ENCODE assay signal across 1 cellular context in the genomic region with DNA sequence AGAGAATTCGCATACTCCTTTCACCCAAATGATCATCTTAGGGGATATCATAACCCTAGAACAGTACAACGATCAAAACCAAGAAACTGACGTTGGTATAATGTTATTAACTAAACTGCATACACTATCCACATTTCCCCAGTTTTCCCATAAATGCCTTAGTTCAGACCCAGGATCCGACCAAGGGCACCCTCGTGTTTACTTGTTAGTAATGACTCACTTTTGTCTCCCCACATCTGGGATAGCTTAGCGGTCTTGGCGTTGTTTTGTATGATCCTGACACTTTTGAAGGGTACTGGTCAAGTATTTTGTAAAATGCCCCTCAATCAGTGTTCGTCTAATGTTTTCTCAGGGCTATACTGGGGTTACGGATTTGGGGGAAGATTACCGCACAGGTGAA.
TF ChIP-seq lines count a peak whose summit lies in the region.

No MANE protein-coding gene starts in this region.

TF ChIP-seq in GM23338, 12 proteins besides CTCF, POLR2A, EP300 and RAD21:
- TF ChIP-seq EZH2 (IDR thresholded peaks at IDR 0.05; ENCODE audit: low read depth, unreplicated experiment) (no peak), ZNF114 (CRISPR knock-in tag; IDR thresholded peaks at IDR 0.05) (no peak), NANOG (IDR thresholded peaks at IDR 0.05; ENCODE audit: borderline replicate concordance) (no peak), ZNF331 (CRISPR knock-in tag; IDR thresholded peaks at IDR 0.05; ENCODE audit: low read depth) (no peak), CREB1 (CRISPR knock-in tag; IDR thresholded peaks at IDR 0.05; ENCODE audit: low read depth) (no peak), EZH2phosphoT487 (IDR thresholded peaks at IDR 0.05; ENCODE audit: unreplicated experiment) (no peak), STAT1 (IDR thresholded peaks at IDR 0.05; ENCODE audit: unreplicated experiment) (no peak), JUNB (IDR thresholded peaks at IDR 0.05; ENCODE audit: unreplicated experiment) (no peak), POLR2AphosphoS5 (IDR thresholded peaks at IDR 0.05; ENCODE audit: low read depth) (no peak)
- TF ChIP-seq, protein P1, sequence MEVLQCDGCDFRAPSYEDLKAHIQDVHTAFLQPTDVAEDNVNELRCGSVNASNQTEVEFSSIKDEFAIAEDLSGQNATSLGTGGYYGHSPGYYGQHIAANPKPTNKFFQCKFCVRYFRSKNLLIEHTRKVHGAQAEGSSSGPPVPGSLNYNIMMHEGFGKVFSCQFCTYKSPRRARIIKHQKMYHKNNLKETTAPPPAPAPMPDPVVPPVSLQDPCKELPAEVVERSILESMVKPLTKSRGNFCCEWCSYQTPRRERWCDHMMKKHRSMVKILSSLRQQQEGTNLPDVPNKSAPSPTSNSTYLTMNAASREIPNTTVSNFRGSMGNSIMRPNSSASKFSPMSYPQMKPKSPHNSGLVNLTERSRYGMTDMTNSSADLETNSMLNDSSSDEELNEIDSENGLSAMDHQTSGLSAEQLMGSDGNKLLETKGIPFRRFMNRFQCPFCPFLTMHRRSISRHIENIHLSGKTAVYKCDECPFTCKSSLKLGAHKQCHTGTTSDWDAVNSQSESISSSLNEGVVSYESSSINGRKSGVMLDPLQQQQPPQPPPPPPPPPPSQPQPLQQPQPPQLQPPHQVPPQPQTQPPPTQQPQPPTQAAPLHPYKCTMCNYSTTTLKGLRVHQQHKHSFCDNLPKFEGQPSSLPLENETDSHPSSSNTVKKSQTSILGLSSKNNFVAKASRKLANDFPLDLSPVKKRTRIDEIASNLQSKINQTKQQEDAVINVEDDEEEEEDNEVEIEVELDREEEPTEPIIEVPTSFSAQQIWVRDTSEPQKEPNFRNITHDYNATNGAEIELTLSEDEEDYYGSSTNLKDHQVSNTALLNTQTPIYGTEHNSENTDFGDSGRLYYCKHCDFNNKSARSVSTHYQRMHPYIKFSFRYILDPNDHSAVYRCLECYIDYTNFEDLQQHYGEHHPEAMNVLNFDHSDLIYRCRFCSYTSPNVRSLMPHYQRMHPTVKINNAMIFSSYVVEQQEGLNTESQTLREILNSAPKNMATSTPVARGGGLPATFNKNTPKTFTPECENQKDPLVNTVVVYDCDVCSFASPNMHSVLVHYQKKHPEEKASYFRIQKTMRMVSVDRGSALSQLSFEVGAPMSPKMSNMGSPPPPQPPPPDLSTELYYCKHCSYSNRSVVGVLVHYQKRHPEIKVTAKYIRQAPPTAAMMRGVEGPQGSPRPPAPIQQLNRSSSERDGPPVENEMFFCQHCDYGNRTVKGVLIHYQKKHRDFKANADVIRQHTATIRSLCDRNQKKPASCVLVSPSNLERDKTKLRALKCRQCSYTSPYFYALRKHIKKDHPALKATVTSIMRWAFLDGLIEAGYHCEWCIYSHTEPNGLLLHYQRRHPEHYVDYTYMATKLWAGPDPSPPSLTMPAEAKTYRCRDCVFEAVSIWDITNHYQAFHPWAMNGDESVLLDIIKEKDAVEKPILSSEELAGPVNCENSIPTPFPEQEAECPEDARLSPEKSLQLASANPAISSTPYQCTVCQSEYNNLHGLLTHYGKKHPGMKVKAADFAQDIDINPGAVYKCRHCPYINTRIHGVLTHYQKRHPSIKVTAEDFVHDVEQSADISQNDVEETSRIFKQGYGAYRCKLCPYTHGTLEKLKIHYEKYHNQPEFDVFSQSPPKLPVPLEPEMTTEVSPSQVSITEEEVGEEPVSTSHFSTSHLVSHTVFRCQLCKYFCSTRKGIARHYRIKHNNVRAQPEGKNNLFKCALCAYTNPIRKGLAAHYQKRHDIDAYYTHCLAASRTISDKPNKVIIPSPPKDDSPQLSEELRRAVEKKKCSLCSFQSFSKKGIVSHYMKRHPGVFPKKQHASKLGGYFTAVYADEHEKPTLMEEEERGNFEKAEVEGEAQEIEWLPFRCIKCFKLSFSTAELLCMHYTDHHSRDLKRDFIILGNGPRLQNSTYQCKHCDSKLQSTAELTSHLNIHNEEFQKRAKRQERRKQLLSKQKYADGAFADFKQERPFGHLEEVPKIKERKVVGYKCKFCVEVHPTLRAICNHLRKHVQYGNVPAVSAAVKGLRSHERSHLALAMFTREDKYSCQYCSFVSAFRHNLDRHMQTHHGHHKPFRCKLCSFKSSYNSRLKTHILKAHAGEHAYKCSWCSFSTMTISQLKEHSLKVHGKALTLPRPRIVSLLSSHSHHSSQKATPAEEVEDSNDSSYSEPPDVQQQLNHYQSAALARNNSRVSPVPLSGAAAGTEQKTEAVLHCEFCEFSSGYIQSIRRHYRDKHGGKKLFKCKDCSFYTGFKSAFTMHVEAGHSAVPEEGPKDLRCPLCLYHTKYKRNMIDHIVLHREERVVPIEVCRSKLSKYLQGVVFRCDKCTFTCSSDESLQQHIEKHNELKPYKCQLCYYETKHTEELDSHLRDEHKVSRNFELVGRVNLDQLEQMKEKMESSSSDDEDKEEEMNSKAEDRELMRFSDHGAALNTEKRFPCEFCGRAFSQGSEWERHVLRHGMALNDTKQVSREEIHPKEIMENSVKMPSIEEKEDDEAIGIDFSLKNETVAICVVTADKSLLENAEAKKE (CRISPR knock-in tag; IDR thresholded peaks at IDR 0.05) = no peak
- TF ChIP-seq, protein P2, sequence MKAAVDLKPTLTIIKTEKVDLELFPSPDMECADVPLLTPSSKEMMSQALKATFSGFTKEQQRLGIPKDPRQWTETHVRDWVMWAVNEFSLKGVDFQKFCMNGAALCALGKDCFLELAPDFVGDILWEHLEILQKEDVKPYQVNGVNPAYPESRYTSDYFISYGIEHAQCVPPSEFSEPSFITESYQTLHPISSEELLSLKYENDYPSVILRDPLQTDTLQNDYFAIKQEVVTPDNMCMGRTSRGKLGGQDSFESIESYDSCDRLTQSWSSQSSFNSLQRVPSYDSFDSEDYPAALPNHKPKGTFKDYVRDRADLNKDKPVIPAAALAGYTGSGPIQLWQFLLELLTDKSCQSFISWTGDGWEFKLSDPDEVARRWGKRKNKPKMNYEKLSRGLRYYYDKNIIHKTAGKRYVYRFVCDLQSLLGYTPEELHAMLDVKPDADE (IDR thresholded peaks at IDR 0.05) = no peak
- TF ChIP-seq, protein P3, sequence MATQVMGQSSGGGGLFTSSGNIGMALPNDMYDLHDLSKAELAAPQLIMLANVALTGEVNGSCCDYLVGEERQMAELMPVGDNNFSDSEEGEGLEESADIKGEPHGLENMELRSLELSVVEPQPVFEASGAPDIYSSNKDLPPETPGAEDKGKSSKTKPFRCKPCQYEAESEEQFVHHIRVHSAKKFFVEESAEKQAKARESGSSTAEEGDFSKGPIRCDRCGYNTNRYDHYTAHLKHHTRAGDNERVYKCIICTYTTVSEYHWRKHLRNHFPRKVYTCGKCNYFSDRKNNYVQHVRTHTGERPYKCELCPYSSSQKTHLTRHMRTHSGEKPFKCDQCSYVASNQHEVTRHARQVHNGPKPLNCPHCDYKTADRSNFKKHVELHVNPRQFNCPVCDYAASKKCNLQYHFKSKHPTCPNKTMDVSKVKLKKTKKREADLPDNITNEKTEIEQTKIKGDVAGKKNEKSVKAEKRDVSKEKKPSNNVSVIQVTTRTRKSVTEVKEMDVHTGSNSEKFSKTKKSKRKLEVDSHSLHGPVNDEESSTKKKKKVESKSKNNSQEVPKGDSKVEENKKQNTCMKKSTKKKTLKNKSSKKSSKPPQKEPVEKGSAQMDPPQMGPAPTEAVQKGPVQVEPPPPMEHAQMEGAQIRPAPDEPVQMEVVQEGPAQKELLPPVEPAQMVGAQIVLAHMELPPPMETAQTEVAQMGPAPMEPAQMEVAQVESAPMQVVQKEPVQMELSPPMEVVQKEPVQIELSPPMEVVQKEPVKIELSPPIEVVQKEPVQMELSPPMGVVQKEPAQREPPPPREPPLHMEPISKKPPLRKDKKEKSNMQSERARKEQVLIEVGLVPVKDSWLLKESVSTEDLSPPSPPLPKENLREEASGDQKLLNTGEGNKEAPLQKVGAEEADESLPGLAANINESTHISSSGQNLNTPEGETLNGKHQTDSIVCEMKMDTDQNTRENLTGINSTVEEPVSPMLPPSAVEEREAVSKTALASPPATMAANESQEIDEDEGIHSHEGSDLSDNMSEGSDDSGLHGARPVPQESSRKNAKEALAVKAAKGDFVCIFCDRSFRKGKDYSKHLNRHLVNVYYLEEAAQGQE (IDR thresholded peaks at IDR 0.05; ENCODE audit: unreplicated experiment) = no peak
